ENCODE assay signal across 16 cellular contexts in genomic region chr15:96181217-96181616, GRCh38.
DNase-seq lines count a peak whose midpoint lies in the region; ATAC-seq and TF ChIP-seq lines count a peak whose summit lies in the region.
"Had no signal": no experiment of that assay in that cellular context is flagged by ENCODE, and none has a peak within 500 bp of the region (broad histone marks: within the 10 kb centered on the region; RNA-seq: fewer than 3 reads in every experiment).

No MANE protein-coding gene starts in this region.

- peak overlapping the region; percentile 47 to 64 for H3K27ac ChIP-seq in esophagus (ENCODE audit: low read depth in 2 of 2, low read length in 1 of 2)
- H3K27ac ChIP-seq in muscle layer of duodenum (ENCODE audit: low read length) = peak overlapping the region; percentile 6
- H3K27ac ChIP-seq in tibial artery = peak overlapping the region; percentile 81 to 89
- no peak overlapping the region for H3K27ac ChIP-seq in psoas muscle
- H3K27ac ChIP-seq: neutrophil had no signal

- H3K4me3 ChIP-seq in adipocyte (ENCODE audit: low read length) = peak overlapping the region; percentile 65
- no peak overlapping the region for H3K4me3 ChIP-seq in esophagus (ENCODE audit: low read depth in 1 of 2, low read length in 2 of 2)
- no peak overlapping the region for H3K4me3 ChIP-seq in muscle layer of duodenum (ENCODE audit: low read depth in 1 of 2, low read length in 2 of 2)
- peak overlapping the region in 1 of 2 donors; percentile 2 for H3K4me3 ChIP-seq in tibial artery
- H3K4me3 ChIP-seq in H7 (ENCODE audit: insufficient read depth, low read depth, low read length) = no peak overlapping the region
- no peak overlapping the region for H3K4me3 ChIP-seq in psoas muscle
- H3K4me3 ChIP-seq: heart right ventricle had no signal

- intact Hi-C loops in tibial artery (cut with DNase I; ENCODE audit: low total_unique reads) (no loop called here), psoas muscle (cut with DNase I) (no loop called here)

- H3K27me3 ChIP-seq in adipocyte (replicated peaks; ENCODE audit: control insufficient read depth, insufficient read depth, low read length) (no peaks in the 10 kb centered on the region), esophagus (ENCODE audit: control insufficient read depth in 1 of 2, insufficient read depth in 2 of 2, low read length in 2 of 2) (no peaks in the 10 kb centered on the region), muscle layer of duodenum (ENCODE audit: low read depth, low read length) (no peaks in the 10 kb centered on the region), tibial artery (no peaks in the 10 kb centered on the region), H7 (ENCODE audit: control insufficient read depth, insufficient read depth, low read length) (no peaks in the 10 kb centered on the region), psoas muscle (ENCODE audit: insufficient read depth in 3 of 3, low read length in 2 of 3) (peaks cover 0 to 2% (median 0%) of the 10 kb centered on the region in 3 donors)
- H3K27me3 ChIP-seq: neutrophil had no signal

- TF ChIP-seq CTCF in tibial artery (IDR thresholded peaks at IDR 0.05) (no peak), psoas muscle (IDR thresholded peaks at IDR 0.05) (no peak)

- peak overlapping the region; percentile 78 for H3K9ac ChIP-seq in adipocyte (ENCODE audit: low read length)

- H3K36me3 ChIP-seq in adipocyte (ENCODE audit: control insufficient read depth, insufficient read depth, low read length, severe bottlenecking) (no peaks in the 10 kb centered on the region), esophagus (ENCODE audit: control insufficient read depth in 2 of 2, insufficient read depth in 2 of 2, low read length in 1 of 2) (no peaks in the 10 kb centered on the region), muscle layer of duodenum (ENCODE audit: control insufficient read depth in 1 of 2, insufficient read depth in 2 of 2, low read length in 2 of 2) (no peaks in the 10 kb centered on the region), tibial artery (no peaks in the 10 kb centered on the region), H7 (replicated peaks; ENCODE audit: control insufficient read depth, insufficient read depth, low read length) (no peaks in the 10 kb centered on the region), psoas muscle (ENCODE audit: insufficient read depth in 1 of 2, low read depth in 1 of 2) (no peaks in the 10 kb centered on the region)
- H3K36me3 ChIP-seq: heart right ventricle, neutrophil had no signal

- DNase-seq in adipocyte (ENCODE audit: low read depth) (no peak), tibial artery (no peak), globus pallidus (ENCODE audit: low spot score) (no peak), H7 (no peak), psoas muscle (no peak)
- DNase-seq: activated effector memory CD4-positive, alpha-beta T cell treated with Interleukin-2 at 50 U/mL for 16 hours; immature natural killer cell; NCI-H146; NCI-H2171 treated with DMSO at 0.1 percent for 48 hours; NCI-H526 had no signal

- no peaks in the 10 kb centered on the region for H3K9me3 ChIP-seq in adipocyte (ENCODE audit: control insufficient read depth, low read length)
- no peaks in the 10 kb centered on the region for H3K9me3 ChIP-seq in esophagus (ENCODE audit: control insufficient read depth in 2 of 2, insufficient read depth in 1 of 2, low read depth in 1 of 2, low read length in 1 of 2)
- no peaks in the 10 kb centered on the region for H3K9me3 ChIP-seq in muscle layer of duodenum (ENCODE audit: control insufficient read depth in 1 of 2, low read length in 2 of 2)
- no peaks in the 10 kb centered on the region for H3K9me3 ChIP-seq in tibial artery
- no peaks in the 10 kb centered on the region for H3K9me3 ChIP-seq in psoas muscle
- H3K9me3 ChIP-seq: heart right ventricle, neutrophil had no signal

- H3K4me1 ChIP-seq in adipocyte (ENCODE audit: control insufficient read depth, insufficient read depth, low read length) (peaks cover 32% of the 10 kb centered on the region), esophagus (ENCODE audit: control insufficient read depth in 2 of 2, insufficient read depth in 2 of 2, low read length in 1 of 2) (peaks cover 2 to 4% of the 10 kb centered on the region in 2 donors), muscle layer of duodenum (ENCODE audit: control insufficient read depth in 1 of 2, insufficient read depth in 2 of 2, low read length in 2 of 2) (no peaks in the 10 kb centered on the region), tibial artery (peaks cover 0 to 39% (median 12%) of the 10 kb centered on the region in 4 donors), psoas muscle (no peaks in the 10 kb centered on the region)

- ATAC-seq in psoas muscle = no peak
- ATAC-seq in GM18867 (IDR thresholded peaks at IDR 0.05; ENCODE audit: unreplicated experiment) = no peak
- ATAC-seq: HCT116 had no signal
